1 cellular context compared by ENCODE assay signal in genomic region chr6:28747631-28748157, GRCh38.
TF ChIP-seq lines count a peak whose summit lies in the region.

No MANE protein-coding gene starts in this region.

TF ChIP-seq in HEK293, 187 proteins besides CTCF, POLR2A, EP300 and RAD21 (continued from another document):
- TF ChIP-seq, protein P1, sequence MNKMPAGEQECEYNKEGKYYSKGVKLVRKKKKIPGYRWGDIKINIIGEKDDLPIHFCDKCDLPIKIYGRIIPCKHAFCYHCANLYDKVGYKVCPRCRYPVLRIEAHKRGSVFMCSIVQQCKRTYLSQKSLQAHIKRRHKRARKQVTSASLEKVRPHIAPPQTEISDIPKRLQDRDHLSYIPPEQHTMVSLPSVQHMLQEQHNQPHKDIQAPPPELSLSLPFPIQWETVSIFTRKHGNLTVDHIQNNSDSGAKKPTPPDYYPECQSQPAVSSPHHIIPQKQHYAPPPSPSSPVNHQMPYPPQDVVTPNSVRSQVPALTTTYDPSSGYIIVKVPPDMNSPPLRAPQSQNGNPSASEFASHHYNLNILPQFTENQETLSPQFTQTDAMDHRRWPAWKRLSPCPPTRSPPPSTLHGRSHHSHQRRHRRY (tag by site-specific recombination; IDR thresholded peaks at IDR 0.05) = no peak
- no peak for TF ChIP-seq YY1 (tag by site-specific recombination; IDR thresholded peaks at IDR 0.05)
- peak; percentile 96 for TF ChIP-seq ZNF580 (tag by site-specific recombination; IDR thresholded peaks at IDR 0.05)
- peak; percentile 33; the same call in 1 of the 2 replicates for TF ChIP-seq ZIC2 (tag by site-specific recombination; IDR thresholded peaks at IDR 0.05)
- no peak for TF ChIP-seq ZNF426 (tag by site-specific recombination; IDR thresholded peaks at IDR 0.05)
- TF ChIP-seq ZNF37A (tag by site-specific recombination; IDR thresholded peaks at IDR 0.05) = 0 out of 2 replicates have a peak, but pooled peaks have one; percentile 57
- no peak for TF ChIP-seq BCL6B (tag by site-specific recombination; IDR thresholded peaks at IDR 0.05)
- TF ChIP-seq, protein P2, sequence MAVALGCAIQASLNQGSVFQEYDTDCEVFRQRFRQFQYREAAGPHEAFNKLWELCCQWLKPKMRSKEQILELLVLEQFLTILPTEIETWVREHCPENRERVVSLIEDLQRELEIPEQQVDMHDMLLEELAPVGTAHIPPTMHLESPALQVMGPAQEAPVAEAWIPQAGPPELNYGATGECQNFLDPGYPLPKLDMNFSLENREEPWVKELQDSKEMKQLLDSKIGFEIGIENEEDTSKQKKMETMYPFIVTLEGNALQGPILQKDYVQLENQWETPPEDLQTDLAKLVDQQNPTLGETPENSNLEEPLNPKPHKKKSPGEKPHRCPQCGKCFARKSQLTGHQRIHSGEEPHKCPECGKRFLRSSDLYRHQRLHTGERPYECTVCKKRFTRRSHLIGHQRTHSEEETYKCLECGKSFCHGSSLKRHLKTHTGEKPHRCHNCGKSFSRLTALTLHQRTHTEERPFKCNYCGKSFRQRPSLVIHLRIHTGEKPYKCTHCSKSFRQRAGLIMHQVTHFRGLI (tag by site-specific recombination; IDR thresholded peaks at IDR 0.05) = peak; percentile 14; the same call in 1 of the 2 replicates
- TF ChIP-seq ZNF26 (tag by site-specific recombination; IDR thresholded peaks at IDR 0.05) = no peak
- TF ChIP-seq, protein P3, sequence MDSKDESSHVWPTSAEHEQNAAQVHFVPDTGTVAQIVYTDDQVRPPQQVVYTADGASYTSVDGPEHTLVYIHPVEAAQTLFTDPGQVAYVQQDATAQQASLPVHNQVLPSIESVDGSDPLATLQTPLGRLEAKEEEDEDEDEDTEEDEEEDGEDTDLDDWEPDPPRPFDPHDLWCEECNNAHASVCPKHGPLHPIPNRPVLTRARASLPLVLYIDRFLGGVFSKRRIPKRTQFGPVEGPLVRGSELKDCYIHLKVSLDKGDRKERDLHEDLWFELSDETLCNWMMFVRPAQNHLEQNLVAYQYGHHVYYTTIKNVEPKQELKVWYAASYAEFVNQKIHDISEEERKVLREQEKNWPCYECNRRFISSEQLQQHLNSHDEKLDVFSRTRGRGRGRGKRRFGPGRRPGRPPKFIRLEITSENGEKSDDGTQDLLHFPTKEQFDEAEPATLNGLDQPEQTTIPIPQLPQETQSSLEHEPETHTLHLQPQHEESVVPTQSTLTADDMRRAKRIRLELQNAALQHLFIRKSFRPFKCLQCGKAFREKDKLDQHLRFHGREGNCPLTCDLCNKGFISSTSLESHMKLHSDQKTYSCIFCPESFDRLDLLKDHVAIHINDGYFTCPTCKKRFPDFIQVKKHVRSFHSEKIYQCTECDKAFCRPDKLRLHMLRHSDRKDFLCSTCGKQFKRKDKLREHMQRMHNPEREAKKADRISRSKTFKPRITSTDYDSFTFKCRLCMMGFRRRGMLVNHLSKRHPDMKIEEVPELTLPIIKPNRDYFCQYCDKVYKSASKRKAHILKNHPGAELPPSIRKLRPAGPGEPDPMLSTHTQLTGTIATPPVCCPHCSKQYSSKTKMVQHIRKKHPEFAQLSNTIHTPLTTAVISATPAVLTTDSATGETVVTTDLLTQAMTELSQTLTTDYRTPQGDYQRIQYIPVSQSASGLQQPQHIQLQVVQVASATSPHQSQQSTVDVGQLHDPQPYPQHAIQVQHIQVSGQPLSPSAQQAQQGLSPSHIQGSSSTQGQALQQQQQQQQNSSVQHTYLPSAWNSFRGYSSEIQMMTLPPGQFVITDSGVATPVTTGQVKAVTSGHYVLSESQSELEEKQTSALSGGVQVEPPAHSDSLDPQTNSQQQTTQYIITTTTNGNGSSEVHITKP (tag by site-specific recombination; IDR thresholded peaks at IDR 0.05) = peak; percentile 53
- TF ChIP-seq ZNF350 (tag by site-specific recombination; IDR thresholded peaks at IDR 0.05) = no peak
- peak; percentile 85 for TF ChIP-seq ZXDB (tag by site-specific recombination; IDR thresholded peaks at IDR 0.05)
- TF ChIP-seq, protein P4, sequence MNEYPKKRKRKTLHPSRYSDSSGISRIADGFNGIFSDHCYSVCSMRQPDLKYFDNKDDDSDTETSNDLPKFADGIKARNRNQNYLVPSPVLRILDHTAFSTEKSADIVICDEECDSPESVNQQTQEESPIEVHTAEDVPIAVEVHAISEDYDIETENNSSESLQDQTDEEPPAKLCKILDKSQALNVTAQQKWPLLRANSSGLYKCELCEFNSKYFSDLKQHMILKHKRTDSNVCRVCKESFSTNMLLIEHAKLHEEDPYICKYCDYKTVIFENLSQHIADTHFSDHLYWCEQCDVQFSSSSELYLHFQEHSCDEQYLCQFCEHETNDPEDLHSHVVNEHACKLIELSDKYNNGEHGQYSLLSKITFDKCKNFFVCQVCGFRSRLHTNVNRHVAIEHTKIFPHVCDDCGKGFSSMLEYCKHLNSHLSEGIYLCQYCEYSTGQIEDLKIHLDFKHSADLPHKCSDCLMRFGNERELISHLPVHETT (tag by site-specific recombination; IDR thresholded peaks at IDR 0.05) = peak; percentile 87
- peak; percentile 73; the same call in 1 of the 2 replicates for TF ChIP-seq ZNF10 (tag by site-specific recombination; IDR thresholded peaks at IDR 0.05)
- TF ChIP-seq ZNF701 (tag by site-specific recombination; IDR thresholded peaks at IDR 0.05) = no peak
- no peak for TF ChIP-seq ZNF521 (tag by site-specific recombination; IDR thresholded peaks at IDR 0.05)
- TF ChIP-seq ZBTB17 (tag by site-specific recombination; IDR thresholded peaks at IDR 0.05) = peak; percentile 90
- TF ChIP-seq ZNF404 (tag by site-specific recombination; IDR thresholded peaks at IDR 0.05) = 0 out of 2 replicates have a peak, but pooled peaks have one; percentile 27
- peak; percentile 70; the same call in 1 of the 2 replicates for TF ChIP-seq ZBTB20 (tag by site-specific recombination; IDR thresholded peaks at IDR 0.05)
- TF ChIP-seq HOXD13 (CRISPR knock-in tag; IDR thresholded peaks at IDR 0.05; ENCODE audit: borderline replicate concordance) = no peak
- TF ChIP-seq ZNF585B (tag by site-specific recombination; IDR thresholded peaks at IDR 0.05) = no peak
- 0 out of 2 replicates have a peak, but pooled peaks have one; percentile 15 for TF ChIP-seq BCL11A (tag by site-specific recombination; IDR thresholded peaks at IDR 0.05; ENCODE audit: low read depth)
- TF ChIP-seq ZNF704 (tag by site-specific recombination; IDR thresholded peaks at IDR 0.05) = no peak
- peak; percentile 64 for TF ChIP-seq ZBTB8A (tag by site-specific recombination; IDR thresholded peaks at IDR 0.05)
- no peak for TF ChIP-seq ZSCAN5A (tag by site-specific recombination; IDR thresholded peaks at IDR 0.05)
- TF ChIP-seq KLF1 (tag by site-specific recombination; IDR thresholded peaks at IDR 0.05) = no peak
- TF ChIP-seq, protein P5, sequence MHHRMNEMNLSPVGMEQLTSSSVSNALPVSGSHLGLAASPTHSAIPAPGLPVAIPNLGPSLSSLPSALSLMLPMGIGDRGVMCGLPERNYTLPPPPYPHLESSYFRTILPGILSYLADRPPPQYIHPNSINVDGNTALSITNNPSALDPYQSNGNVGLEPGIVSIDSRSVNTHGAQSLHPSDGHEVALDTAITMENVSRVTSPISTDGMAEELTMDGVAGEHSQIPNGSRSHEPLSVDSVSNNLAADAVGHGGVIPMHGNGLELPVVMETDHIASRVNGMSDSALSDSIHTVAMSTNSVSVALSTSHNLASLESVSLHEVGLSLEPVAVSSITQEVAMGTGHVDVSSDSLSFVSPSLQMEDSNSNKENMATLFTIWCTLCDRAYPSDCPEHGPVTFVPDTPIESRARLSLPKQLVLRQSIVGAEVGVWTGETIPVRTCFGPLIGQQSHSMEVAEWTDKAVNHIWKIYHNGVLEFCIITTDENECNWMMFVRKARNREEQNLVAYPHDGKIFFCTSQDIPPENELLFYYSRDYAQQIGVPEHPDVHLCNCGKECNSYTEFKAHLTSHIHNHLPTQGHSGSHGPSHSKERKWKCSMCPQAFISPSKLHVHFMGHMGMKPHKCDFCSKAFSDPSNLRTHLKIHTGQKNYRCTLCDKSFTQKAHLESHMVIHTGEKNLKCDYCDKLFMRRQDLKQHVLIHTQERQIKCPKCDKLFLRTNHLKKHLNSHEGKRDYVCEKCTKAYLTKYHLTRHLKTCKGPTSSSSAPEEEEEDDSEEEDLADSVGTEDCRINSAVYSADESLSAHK (tag by site-specific recombination; IDR thresholded peaks at IDR 0.05) = peak; percentile 41; the same call in 1 of the 2 replicates
- TF ChIP-seq ZNF133 (tag by site-specific recombination; IDR thresholded peaks at IDR 0.05) = no peak
- no peak for TF ChIP-seq ZNF112 (tag by site-specific recombination; IDR thresholded peaks at IDR 0.05)
TF ChIP-seq in HEK293: peak in this region for 77.
